ENCODE assay signal across 10 cellular contexts in genomic region chr20:64131406-64131805, GRCh38. TPM values are rescaled to one million over a fixed set of nuclear protein-coding genes. Genes with fewer than 3 reads are reported as not detected.
DNase-seq lines count a peak whose midpoint lies in the region; ATAC-seq and TF ChIP-seq lines count a peak whose summit lies in the region.
"Had no signal": no experiment of that assay in that cellular context is flagged by ENCODE, and none has a peak within 500 bp of the region (broad histone marks: within the 10 kb centered on the region; RNA-seq: fewer than 3 reads in every experiment).

No MANE protein-coding gene starts in this region.

- TF ChIP-seq CTCF in CD14-positive monocyte (IDR thresholded peaks at IDR 0.05) = no peak
- no peak for TF ChIP-seq CTCF in upper lobe of left lung (IDR thresholded peaks at IDR 0.05)

- no peak overlapping the region for H3K27ac ChIP-seq in GM23248
- H3K27ac ChIP-seq in SJCRH30 = no peak overlapping the region
- H3K27ac ChIP-seq in upper lobe of left lung = no peak overlapping the region

- no peak overlapping the region for H3K4me2 ChIP-seq in GM23248 (ENCODE audit: unreplicated experiment)

- TF ChIP-seq POLR2A in upper lobe of left lung (IDR thresholded peaks at IDR 0.05) = no peak

- H3F3A ChIP-seq in GM23248 (ENCODE audit: insufficient read depth) = no peaks in the 10 kb centered on the region

- no peak for TF ChIP-seq EP300 in upper lobe of left lung (IDR thresholded peaks at IDR 0.05)

- peaks cover 0 to 3% (median 0%) of the 10 kb centered on the region in 7 donors for H3K9me3 Mint-ChIP-seq in CD14-positive monocyte

- H3K27me3 Mint-ChIP-seq in CD14-positive monocyte (ENCODE audit: low read depth in 3 of 3) = peaks cover 4 to 9% (median 9%) of the 10 kb centered on the region in 3 donors

- H3K9me2 ChIP-seq in GM23248 (ENCODE audit: insufficient read depth) = no peaks in the 10 kb centered on the region

- no peaks in the 10 kb centered on the region for H3K79me2 ChIP-seq in GM23248 (ENCODE audit: insufficient read depth)

- no peak overlapping the region for H3K9ac ChIP-seq in GM23248

- DNase-seq in CD14-positive monocyte (ENCODE audit: low spot score) = peak; percentile 34
- DNase-seq in GM23248 = peak; percentile 27
- peak; percentile 17 to 25 for DNase-seq in SJCRH30
- peak; percentile 6 for DNase-seq in left cardiac atrium
- no peak for DNase-seq in upper lobe of left lung
- DNase-seq: stimulated activated CD4-positive, alpha-beta T cell treated with anti-CD3 and anti-CD28 coated beads, Interleukin-4, amount 100 ng/mL, for 1 hour had no signal

- no peak overlapping the region for H3K27ac Mint-ChIP-seq in CD14-positive monocyte

- in situ Hi-C loops in GM23248 (cut with MboI) = no loop called here

- H3K4me3 ChIP-seq in GM23248 = no peak overlapping the region
- H3K4me3 ChIP-seq in SJCRH30 = no peak overlapping the region
- H3K4me3 ChIP-seq in upper lobe of left lung = no peak overlapping the region

- H3K4me3 Mint-ChIP-seq in CD14-positive monocyte = no peak overlapping the region

- H3K36me3 ChIP-seq in GM23248 (ENCODE audit: low read depth) (no peaks in the 10 kb centered on the region), SJCRH30 (no peaks in the 10 kb centered on the region), upper lobe of left lung (no peaks in the 10 kb centered on the region)

- H3K9me3 ChIP-seq in GM23248 (ENCODE audit: low read depth) (no peaks in the 10 kb centered on the region), SJCRH30 (replicated peaks) (no peaks in the 10 kb centered on the region), upper lobe of left lung (no peaks in the 10 kb centered on the region)

- H3K4me1 ChIP-seq in GM23248 (ENCODE audit: insufficient read depth) (no peaks in the 10 kb centered on the region), SJCRH30 (no peaks in the 10 kb centered on the region), upper lobe of left lung (no peaks in the 10 kb centered on the region)

- H3K4me1 Mint-ChIP-seq in CD14-positive monocyte = no peaks in the 10 kb centered on the region

- intact Hi-C loops in CD14-positive monocyte (cut with micrococcal nuclease) = no loop called here
- intact Hi-C loops in left cardiac atrium (cut with DNase I) = no loop called here

- WGBS in GM23248 (ENCODE audit: low coverage in 1 of 2, low lambda C conversion rate in 2 of 2, missing lambda C conversion rate in 2 of 2), 2 experiments = 58 to 69% methylated on average over 4 of the region's 4 CpGs
- WGBS in upper lobe of left lung, 2 donors = 89 to 93% methylated on average over 4 of the region's 4 CpGs

- peaks cover 14% of the 10 kb centered on the region for H3K27me3 ChIP-seq in GM23248 (replicated peaks; ENCODE audit: insufficient read depth)
- H3K27me3 ChIP-seq in SJCRH30 = 0 out of 2 replicates have a peak, but pooled peaks cover under 1% of the 10 kb centered on the region
- H3K27me3 ChIP-seq in upper lobe of left lung = peaks cover 0 to 5% (median 0%) of the 10 kb centered on the region in 4 donors

- no peaks in the 10 kb centered on the region for H4K20me1 ChIP-seq in GM23248 (ENCODE audit: insufficient read depth)

- H2AFZ ChIP-seq in GM23248 = no peak overlapping the region

- no peaks in the 10 kb centered on the region for H3K36me3 Mint-ChIP-seq in CD14-positive monocyte

- ATAC-seq in left cardiac atrium = no peak
- ATAC-seq in GM19395 (IDR thresholded peaks at IDR 0.05; ENCODE audit: unreplicated experiment) = no peak
- ATAC-seq in HG02840 (IDR thresholded peaks at IDR 0.05; ENCODE audit: low FRiP score, unreplicated experiment) = no peak
- no peak for ATAC-seq in HG02981 (IDR thresholded peaks at IDR 0.05; ENCODE audit: unreplicated experiment)
- no peak for ATAC-seq in upper lobe of left lung (ENCODE audit: low FRiP score in 2 of 2)

RNA-seq across cellular contexts. Expression of gene NPBWR2, which starts 24.0 kb away (rescaled TPM):
- polyA plus RNA-seq in CD14-positive monocyte (not detected), GM23248 (2016; fragmentation: Nextera tagmentation; extraction: Ambion mirVana) (not detected in 2 replicates)
- not detected in 2 replicates for total RNA-seq in GM23248 (2014; rRNA removed; shearing (Covaris generic))
- not detected in 2 replicates for total RNA-seq in SJCRH30 (2014; rRNA removed; shearing (Covaris generic))
- total RNA-seq in left cardiac atrium (not detected), upper lobe of left lung (not detected)
- total RNA-seq: glomerular endothelial cell had no signal

RNA-seq across cellular contexts. Expression of gene MYT1, which starts 32.8 kb away (rescaled TPM):
- polyA plus RNA-seq in CD14-positive monocyte = not detected
- total RNA-seq in GM23248 (2014; rRNA removed; shearing (Covaris generic)) = not detected in 2 replicates
- not detected in 2 replicates for polyA plus RNA-seq in GM23248 (2016; fragmentation: Nextera tagmentation; extraction: Ambion mirVana)
- total RNA-seq in SJCRH30 (2014; rRNA removed; shearing (Covaris generic)) = 0.10 TPM in 1 of 2 replicates, not detected in the other
- under 1 TPM; 0.21 to 0.34 TPM for total RNA-seq in left cardiac atrium
- total RNA-seq in upper lobe of left lung = 1 to 10 TPM in 1 of 6 donors, under 1 TPM in 1, not detected in 4; 0.09 to 3.1 TPM
- total RNA-seq: glomerular endothelial cell had no signal

RNA-seq across cellular contexts. Expression of gene LKAAEAR1, which starts 47.2 kb away (rescaled TPM):
- polyA plus RNA-seq in CD14-positive monocyte (under 1 TPM; 0.61 to 0.86 TPM), GM23248 (2016; fragmentation: Nextera tagmentation; extraction: Ambion mirVana) (0.59 TPM in 1 of 2 replicates, not detected in the other)
- total RNA-seq in GM23248 (2014; rRNA removed; shearing (Covaris generic)) = 3.7 TPM in 1 of 2 replicates, not detected in the other
- total RNA-seq in SJCRH30 (2014; rRNA removed; shearing (Covaris generic)) = not detected in 2 replicates
- total RNA-seq in left cardiac atrium (under 1 TPM in 1 of 2 donors, not detected in 1; 0.41 TPM), upper lobe of left lung (1 to 10 TPM in 4 of 6 donors, not detected in 2; 1.3 to 7.8 (median 4.9) TPM)

RNA-seq across cellular contexts. Expression of gene OPRL1, which starts 51.5 kb away (rescaled TPM):
- 1 to 10 TPM; 7.0 to 8.8 TPM for polyA plus RNA-seq in CD14-positive monocyte
- 0.86 and 1.1 TPM in 2 replicates for total RNA-seq in GM23248 (2014; rRNA removed; shearing (Covaris generic))
- 0.35 and 0.53 TPM in 2 replicates for polyA plus RNA-seq in GM23248 (2016; fragmentation: Nextera tagmentation; extraction: Ambion mirVana)
- total RNA-seq in SJCRH30 (2014; rRNA removed; shearing (Covaris generic)) = 0.28 and 0.43 TPM in 2 replicates
- total RNA-seq in left cardiac atrium = under 1 TPM; 0.71 to 0.97 TPM
- total RNA-seq in upper lobe of left lung = 1 to 10 TPM; 1.7 to 3.1 (median 2.6) TPM

RNA-seq across cellular contexts. Expression of gene RGS19, which starts 52.1 kb away (rescaled TPM):
- polyA plus RNA-seq in CD14-positive monocyte (100 to 1,000 TPM; 244 to 280 TPM), GM23248 (2016; fragmentation: Nextera tagmentation; extraction: Ambion mirVana) (18.7 and 20.9 TPM in 2 replicates)
- total RNA-seq in GM23248 (2014; rRNA removed; shearing (Covaris generic)) = 7.0 and 13.2 TPM in 2 replicates
- 17.2 and 18.8 TPM in 2 replicates for total RNA-seq in SJCRH30 (2014; rRNA removed; shearing (Covaris generic))
- total RNA-seq in left cardiac atrium (1 to 10 TPM; 9.7 to 10.0 TPM), upper lobe of left lung (10 to 100 TPM; 21.5 to 70.8 (median 55.6) TPM)

Comparison
In these comparisons a context has a peak if more than half of its experiments do, and no peak if none do; other contexts are left out.
1. DNase-seq: peak in CD14-positive monocyte (single experiment), GM23248 (single experiment), SJCRH30 (2 of 2) and left cardiac atrium (single experiment); none in upper lobe of left lung (0 of 2).